In the genomic region with DNA sequence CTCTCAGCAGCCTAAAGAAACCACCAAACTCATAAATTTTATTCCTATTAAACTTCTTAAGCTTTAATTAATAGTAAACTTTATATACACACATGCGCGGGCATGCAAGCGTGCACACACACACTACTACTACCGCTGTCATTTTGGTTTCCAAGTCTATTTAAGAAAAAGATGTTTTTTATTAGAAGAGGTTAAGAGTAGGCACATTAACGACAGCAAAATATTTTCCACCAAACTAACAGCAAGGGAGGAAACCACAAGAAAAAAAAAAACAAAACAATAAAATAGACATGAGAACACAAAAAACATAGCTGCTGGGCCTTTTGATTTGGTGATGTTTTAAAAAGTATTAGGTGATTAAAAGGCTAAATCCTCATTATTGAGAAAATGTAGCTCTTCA, we compare ENCODE assay signal across 1 cellular context.
TF ChIP-seq lines count a peak whose summit lies in the region.

No MANE protein-coding gene starts in this region.

TF ChIP-seq in endothelial cell of umbilical vein, 7 proteins besides CTCF, POLR2A, EP300 and RAD21:
- TF ChIP-seq GATA2 (IDR thresholded peaks at IDR 0.05; ENCODE audit: insufficient read depth, insufficient read length, low read depth, low read length), result no peak
- TF ChIP-seq POLR2AphosphoS5 (IDR thresholded peaks at IDR 0.05; ENCODE audit: insufficient read depth, low read depth, low read length), result no peak
- TF ChIP-seq MYC (IDR thresholded peaks at IDR 0.05; ENCODE audit: low read depth, low read length), result no peak
- no peak for TF ChIP-seq JUN (IDR thresholded peaks at IDR 0.05; ENCODE audit: borderline replicate concordance, insufficient read depth, insufficient read length, low read depth)
- TF ChIP-seq, protein P1, sequence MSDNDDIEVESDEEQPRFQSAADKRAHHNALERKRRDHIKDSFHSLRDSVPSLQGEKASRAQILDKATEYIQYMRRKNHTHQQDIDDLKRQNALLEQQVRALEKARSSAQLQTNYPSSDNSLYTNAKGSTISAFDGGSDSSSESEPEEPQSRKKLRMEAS (IDR thresholded peaks at IDR 0.05; ENCODE audit: insufficient read depth, insufficient read length), result no peak
- TF ChIP-seq EZH2 (IDR thresholded peaks at IDR 0.05; ENCODE audit: borderline replicate concordance, low read depth, low read length, severe bottlenecking), result no peak
- no peak for TF ChIP-seq FOS (IDR thresholded peaks at IDR 0.05; ENCODE audit: borderline replicate concordance, insufficient read depth, low read length)
TF ChIP-seq in endothelial cell of umbilical vein: peak in this region for 0.
